ENCODE assay signal across 8 cellular contexts in the genomic region with DNA sequence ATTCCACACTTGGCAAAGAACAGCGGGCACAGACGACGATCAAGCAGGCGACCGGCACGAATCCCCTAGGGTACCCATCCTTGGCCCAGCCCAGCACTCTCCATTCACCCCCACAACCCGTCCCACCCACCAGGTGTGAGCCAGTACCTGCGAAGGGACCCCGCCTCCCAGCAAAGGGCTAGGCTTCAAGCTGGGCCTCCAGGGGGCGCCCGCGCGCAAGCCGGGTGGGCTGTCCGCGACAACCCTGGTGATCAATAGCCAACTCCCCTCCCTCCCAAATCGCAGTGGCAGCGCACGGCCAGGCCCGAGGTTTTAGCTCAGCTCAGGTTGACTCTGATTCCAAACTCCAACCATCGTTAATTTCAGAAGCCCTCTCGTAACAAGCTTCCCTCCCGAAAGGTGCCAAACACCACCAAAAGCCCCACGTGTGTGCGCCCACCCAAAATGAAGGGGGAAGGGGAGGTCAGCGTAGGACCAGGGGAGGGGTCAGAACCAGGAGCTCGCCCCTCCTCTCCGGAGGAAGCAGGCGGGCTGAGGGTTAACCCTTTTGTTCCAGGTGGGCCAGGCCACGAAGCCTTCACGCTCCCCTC. TPM values are rescaled to one million over a fixed set of nuclear protein-coding genes. Genes with fewer than 3 reads are reported as not detected.
DNase-seq lines count a peak whose midpoint lies in the region; ATAC-seq and TF ChIP-seq lines count a peak whose summit lies in the region.

No MANE protein-coding gene starts in this region.

- H3K27ac Mint-ChIP-seq in endothelial cell (ENCODE audit: unreplicated experiment) (no peak overlapping the region), naive B cell (no peak overlapping the region)
- H3K27ac Mint-ChIP-seq in stimulated activated effector memory CD8-positive, alpha-beta T cell treated with anti-CD3 and anti-CD28 coated beads, Interleukin-12 subunit alpha, Interleukin-12 subunit beta, amount 100 ng/mL, for 72 hours, result peak overlapping the region; percentile 68

- ATAC-seq in naive B cell (ENCODE audit: low read depth in 2 of 2) (no peak), GM18517 (IDR thresholded peaks at IDR 0.05; ENCODE audit: unreplicated experiment) (no peak)
- ATAC-seq in stimulated activated effector memory CD8-positive, alpha-beta T cell treated with anti-CD3 and anti-CD28 coated beads, Interleukin-12 subunit alpha, Interleukin-12 subunit beta, amount 100 ng/mL, for 72 hours, result peak; percentile 80

- no peaks in the 10 kb centered on the region for H3K9me3 Mint-ChIP-seq in endothelial cell (ENCODE audit: unreplicated experiment)
- no peaks in the 10 kb centered on the region for H3K9me3 Mint-ChIP-seq in naive B cell
- no peaks in the 10 kb centered on the region for H3K9me3 Mint-ChIP-seq in stimulated activated effector memory CD8-positive, alpha-beta T cell treated with anti-CD3 and anti-CD28 coated beads, Interleukin-12 subunit alpha, Interleukin-12 subunit beta, amount 100 ng/mL, for 72 hours

- H3K4me3 Mint-ChIP-seq in endothelial cell (ENCODE audit: unreplicated experiment), result peak overlapping the region; percentile 98
- peak overlapping the region in 4 of 8 donors; percentile 11 to 76 (median 72) for H3K4me3 Mint-ChIP-seq in naive B cell
- peak overlapping the region; percentile 63 for H3K4me3 Mint-ChIP-seq in stimulated activated effector memory CD8-positive, alpha-beta T cell treated with anti-CD3 and anti-CD28 coated beads, Interleukin-12 subunit alpha, Interleukin-12 subunit beta, amount 100 ng/mL, for 72 hours

- peak; percentile 93 for TF ChIP-seq CTCF in endothelial cell (IDR thresholded peaks at IDR 0.05; ENCODE audit: unreplicated experiment)

- H3K36me3 Mint-ChIP-seq in endothelial cell (ENCODE audit: low read depth, unreplicated experiment) (no peaks in the 10 kb centered on the region), naive B cell (no peaks in the 10 kb centered on the region)
- H3K36me3 Mint-ChIP-seq in stimulated activated effector memory CD8-positive, alpha-beta T cell treated with anti-CD3 and anti-CD28 coated beads, Interleukin-12 subunit alpha, Interleukin-12 subunit beta, amount 100 ng/mL, for 72 hours, result no peaks in the 10 kb centered on the region

- H3K4me1 Mint-ChIP-seq in endothelial cell (ENCODE audit: unreplicated experiment), result peaks cover 38% of the 10 kb centered on the region
- peaks cover 3 to 12% (median 6%) of the 10 kb centered on the region in 3 donors for H3K4me1 Mint-ChIP-seq in naive B cell
- peaks cover 5% of the 10 kb centered on the region for H3K4me1 Mint-ChIP-seq in stimulated activated effector memory CD8-positive, alpha-beta T cell treated with anti-CD3 and anti-CD28 coated beads, Interleukin-12 subunit alpha, Interleukin-12 subunit beta, amount 100 ng/mL, for 72 hours

- DNase-seq in SIG-M5 treated with dmso at 0.1 percent for 504 hours (lab: John Stamatoyannopoulos, UW; ENCODE audit: unreplicated experiment) (peak; percentile 41), SIG-M5 (lab: John Stamatoyannopoulos, UW) (no peak), NCI-H510A (lab: John Stamatoyannopoulos, UW) (peak; percentile 69), endothelial cell (ENCODE audit: low spot score) (peak; percentile 96), naive B cell (peak; percentile 27)
- DNase-seq in activated CD8-positive, alpha-beta memory T cell treated with anti-CD3 and anti-CD28 coated beads for 48 hours (ENCODE audit: low read depth in 2 of 3, low spot score in 2 of 3), result peak; percentile 46 to 72 (median 66)
- peak; percentile 71 to 86 for DNase-seq in stimulated activated effector memory CD8-positive, alpha-beta T cell treated with anti-CD3 and anti-CD28 coated beads, Interleukin-12 subunit alpha, Interleukin-12 subunit beta, amount 100 ng/mL, for 72 hours (ENCODE audit: low spot score in 2 of 2)

- peaks cover 4% of the 10 kb centered on the region for H3K27me3 Mint-ChIP-seq in endothelial cell (ENCODE audit: unreplicated experiment)
- peaks cover 41 to 75% (median 61%) of the 10 kb centered on the region in 3 donors for H3K27me3 Mint-ChIP-seq in naive B cell

RNA-seq across cellular contexts. Expression of gene SALL4, which starts 2.1 kb away (rescaled TPM):
- 65.4 TPM for total RNA-seq in endothelial cell (ENCODE audit: unreplicated experiment)
- not detected for polyA plus RNA-seq in naive B cell (ENCODE audit: low read depth in 6 of 6)

RNA-seq across cellular contexts. Expression of gene ATP9A, which starts 32.0 kb away (rescaled TPM):
- 30.6 TPM for total RNA-seq in endothelial cell (ENCODE audit: unreplicated experiment)
- under 1 TPM in 3 of 6 donors, not detected in 3; 0.07 to 0.13 (median 0.10) TPM for polyA plus RNA-seq in naive B cell (ENCODE audit: low read depth in 6 of 6)
